ENCODE assay signal across 10 cellular contexts in the genomic region with DNA sequence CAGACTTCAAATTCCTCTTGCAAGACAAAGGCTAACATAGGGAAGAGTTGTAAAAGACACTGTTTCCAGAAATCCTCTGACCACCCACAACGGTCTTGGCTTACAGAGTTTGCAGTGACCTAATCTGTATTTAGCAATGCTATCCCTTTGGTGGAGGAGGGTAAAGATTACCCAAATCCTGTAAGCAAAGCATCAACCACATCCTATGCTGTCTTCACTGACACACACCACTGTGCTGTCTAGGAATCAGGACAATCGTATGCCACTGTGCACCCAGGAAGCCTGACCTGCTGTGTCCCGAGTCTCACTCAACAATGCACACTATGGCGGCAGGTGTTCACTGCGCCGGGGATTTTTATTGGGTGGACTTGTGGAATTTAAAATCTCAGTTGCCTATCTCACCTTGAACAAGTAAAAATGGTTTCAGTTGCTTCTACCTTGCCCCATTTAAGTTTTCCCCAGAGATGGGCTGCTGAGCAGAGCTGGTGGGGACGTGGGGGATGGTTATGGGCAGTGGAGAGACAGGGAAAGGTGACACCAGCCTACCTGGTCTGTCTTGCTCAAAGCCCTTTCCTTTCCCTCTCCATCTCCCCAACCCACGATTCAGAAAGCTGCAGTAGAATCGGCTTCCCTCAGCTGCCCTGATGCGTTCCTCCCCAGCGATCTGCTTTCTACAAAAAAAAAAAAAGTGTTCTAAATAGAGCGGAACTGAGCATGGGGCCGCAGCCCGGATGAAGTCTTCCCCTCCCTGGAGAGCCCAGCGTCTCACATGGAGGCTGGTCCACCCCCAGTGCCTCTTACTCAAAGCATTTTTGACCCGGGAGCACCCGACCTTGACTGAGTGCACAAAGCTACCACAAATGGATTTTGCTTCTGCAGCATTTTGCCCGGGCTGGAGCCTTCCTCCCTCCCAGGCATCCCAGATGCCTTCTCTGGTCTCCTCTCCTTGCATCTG.
DNase-seq lines count a peak whose midpoint lies in the region; ATAC-seq lines count a peak whose summit lies in the region.
"Had no signal": no experiment of that assay in that cellular context is flagged by ENCODE, and none has a peak within 500 bp of the region (broad histone marks: within the 10 kb centered on the region; RNA-seq: fewer than 3 reads in every experiment).

No MANE protein-coding gene starts in this region.

- H3K27me3 ChIP-seq in adipocyte (replicated peaks; ENCODE audit: control insufficient read depth, insufficient read depth, low read length): no peaks in the 10 kb centered on the region

- H3K4me3 ChIP-seq in adipocyte (ENCODE audit: low read length): no peak overlapping the region
- no peak overlapping the region for H3K4me3 ChIP-seq in skeletal muscle cell (ENCODE audit: low read depth, low read length)

- peaks cover 26% of the 10 kb centered on the region for H3K4me1 ChIP-seq in adipocyte (ENCODE audit: control insufficient read depth, insufficient read depth, low read length)

- DNase-seq in adipocyte (ENCODE audit: low read depth) (peak; percentile 63), skeletal muscle cell (ENCODE audit: low read depth) (peak; percentile 87), 8988T (no peak)
- DNase-seq in activated naive CD4-positive, alpha-beta T cell treated with Interleukin-2 at 50 U/mL for 16 hours: no peak
- DNase-seq: activated CD4-positive, alpha-beta memory T cell treated with anti-CD3 and anti-CD28 coated beads for 36 hours; naive B cell; NCI-H2171 treated with DMSO at 0.1 percent for 48 hours had no signal

- H3K36me3 ChIP-seq in adipocyte (ENCODE audit: control insufficient read depth, insufficient read depth, low read length, severe bottlenecking): no peaks in the 10 kb centered on the region

- peak; percentile 57 for ATAC-seq in GM18868 (IDR thresholded peaks at IDR 0.05; ENCODE audit: unreplicated experiment)
- peak; percentile 27 for ATAC-seq in HG03378 (IDR thresholded peaks at IDR 0.05; ENCODE audit: unreplicated experiment)
- no peak for ATAC-seq in HG03135 (IDR thresholded peaks at IDR 0.05; ENCODE audit: unreplicated experiment)

- no peak overlapping the region for H3K9ac ChIP-seq in adipocyte (ENCODE audit: low read length)

- no peaks in the 10 kb centered on the region for H3K9me3 ChIP-seq in adipocyte (ENCODE audit: control insufficient read depth, low read length)

Comparison
In these comparisons a context has a peak if more than half of its experiments do, and no peak if none do; other contexts are left out.
1. DNase-seq: peak in adipocyte (single experiment) and skeletal muscle cell (single experiment); none in activated naive CD4-positive, alpha-beta T cell treated with Interleukin-2 at 50 U/mL for 16 hours (single experiment) and 8988T (single experiment).